In the genomic region with DNA sequence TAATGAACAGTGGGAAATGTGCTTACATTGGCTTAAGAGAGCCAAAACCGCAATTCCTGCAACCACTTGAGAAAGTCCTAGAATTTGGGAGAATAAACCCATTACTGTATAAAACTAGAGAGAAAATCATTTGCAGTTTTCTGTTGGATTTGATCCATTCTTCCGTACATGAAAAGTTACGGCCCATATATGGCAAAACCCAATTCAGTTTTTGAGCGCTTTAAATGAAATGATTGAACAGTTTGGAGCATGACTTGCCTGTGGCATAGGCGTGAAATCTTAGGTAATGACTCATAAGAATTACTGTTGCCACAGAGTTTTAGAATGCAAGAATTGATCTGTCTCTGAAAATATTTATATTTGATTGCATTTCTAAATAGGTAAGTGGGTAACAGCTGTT, we compare ENCODE assay signal across 15 cellular contexts. TPM values are rescaled to one million over a fixed set of nuclear protein-coding genes. Genes with fewer than 3 reads are reported as not detected.
DNase-seq lines count a peak whose midpoint lies in the region; ATAC-seq and TF ChIP-seq lines count a peak whose summit lies in the region.
"Had no signal": no experiment of that assay in that cellular context is flagged by ENCODE, and none has a peak within 500 bp of the region (broad histone marks: within the 10 kb centered on the region; RNA-seq: fewer than 3 reads in every experiment).

No MANE protein-coding gene starts in this region.

- peaks cover 20% of the 10 kb centered on the region for H3K36me3 Mint-ChIP-seq in activated T-helper 2 cell treated with anti-CD3 and anti-CD28 coated beads, Interferon-gamma antibody, Interleukin-2, Interleukin-4, amounts not matched to agents 10 μg/mL and 5 μg/mL and 100 μg/mL, durations not matched to agents 14 hours and 24 hours and 36 hours (ENCODE audit: low read depth)
- H3K36me3 Mint-ChIP-seq in stimulated activated effector memory CD8-positive, alpha-beta T cell treated with anti-CD3 and anti-CD28 coated beads, Interleukin-12 subunit alpha, Interleukin-12 subunit beta, amount 100 ng/mL, for 72 hours: no peaks in the 10 kb centered on the region
- peaks cover 2% of the 10 kb centered on the region for H3K36me3 Mint-ChIP-seq in activated T-helper 1 cell treated with anti-CD3 and anti-CD28 coated beads, Interleukin-12 subunit alpha, Interleukin-12 subunit beta, Interleukin-2, Interleukin-4 antibody, amounts not matched to agents 30 ng/mL and 10 ng/mL and 1 ng/mL, durations not matched to agents 14 hours and 24 hours and 36 hours (ENCODE audit: low read depth)

- no peak overlapping the region for H3K4me2 ChIP-seq in fibroblast of lung (ENCODE audit: extremely low read depth, insufficient read depth, low read length)

- intact Hi-C loops in activated T-helper 2 cell treated with anti-CD3 and anti-CD28 coated beads, Interferon-gamma antibody, Interleukin-2, Interleukin-4, amounts not matched to agents 10 μg/mL and 5 μg/mL and 100 μg/mL, durations not matched to agents 14 hours and 24 hours and 36 hours (cut with micrococcal nuclease): no loop called here
- intact Hi-C loops in activated T-helper 1 cell treated with anti-CD3 and anti-CD28 coated beads, Interleukin-12 subunit alpha, Interleukin-12 subunit beta, Interleukin-2, Interleukin-4 antibody, amounts not matched to agents 30 ng/mL and 10 ng/mL and 1 ng/mL, durations not matched to agents 14 hours and 24 hours and 36 hours (cut with micrococcal nuclease): no loop called here

- TF ChIP-seq CTCF in fibroblast of lung (conservative IDR thresholded peaks at IDR 0.05 in 1 of 2, IDR thresholded peaks at IDR 0.05 in 1 of 2; ENCODE audit: low read depth in 1 of 2, low read length in 2 of 2): no peak

- H3K36me3 ChIP-seq in fibroblast of lung (ENCODE audit: control insufficient read depth, insufficient read depth, low read length): no peaks in the 10 kb centered on the region
- H3K36me3 ChIP-seq: HAP-1, left ventricle myocardium inferior had no signal

- H3K27ac ChIP-seq in fibroblast of lung (ENCODE audit: insufficient read depth, low read length): no peak overlapping the region
- H3K27ac ChIP-seq: left ventricle myocardium inferior had no signal

- peaks cover 48% of the 10 kb centered on the region for H3K4me1 Mint-ChIP-seq in activated T-helper 2 cell treated with anti-CD3 and anti-CD28 coated beads, Interferon-gamma antibody, Interleukin-2, Interleukin-4, amounts not matched to agents 10 μg/mL and 5 μg/mL and 100 μg/mL, durations not matched to agents 14 hours and 24 hours and 36 hours (ENCODE audit: low read depth)
- H3K4me1 Mint-ChIP-seq in stimulated activated effector memory CD8-positive, alpha-beta T cell treated with anti-CD3 and anti-CD28 coated beads, Interleukin-12 subunit alpha, Interleukin-12 subunit beta, amount 100 ng/mL, for 72 hours: peaks cover 17% of the 10 kb centered on the region
- peaks cover 37% of the 10 kb centered on the region for H3K4me1 Mint-ChIP-seq in activated T-helper 1 cell treated with anti-CD3 and anti-CD28 coated beads, Interleukin-12 subunit alpha, Interleukin-12 subunit beta, Interleukin-2, Interleukin-4 antibody, amounts not matched to agents 30 ng/mL and 10 ng/mL and 1 ng/mL, durations not matched to agents 14 hours and 24 hours and 36 hours (ENCODE audit: low read depth)

- peak overlapping the region; percentile 13 for H3K27ac Mint-ChIP-seq in activated T-helper 2 cell treated with anti-CD3 and anti-CD28 coated beads, Interferon-gamma antibody, Interleukin-2, Interleukin-4, amounts not matched to agents 10 μg/mL and 5 μg/mL and 100 μg/mL, durations not matched to agents 14 hours and 24 hours and 36 hours
- H3K27ac Mint-ChIP-seq in stimulated activated effector memory CD8-positive, alpha-beta T cell treated with anti-CD3 and anti-CD28 coated beads, Interleukin-12 subunit alpha, Interleukin-12 subunit beta, amount 100 ng/mL, for 72 hours: peak overlapping the region; percentile 12
- H3K27ac Mint-ChIP-seq in activated T-helper 1 cell treated with anti-CD3 and anti-CD28 coated beads, Interleukin-12 subunit alpha, Interleukin-12 subunit beta, Interleukin-2, Interleukin-4 antibody, amounts not matched to agents 30 ng/mL and 10 ng/mL and 1 ng/mL, durations not matched to agents 14 hours and 24 hours and 36 hours: no peak overlapping the region
- H3K27ac Mint-ChIP-seq: progenitor cell of endocrine pancreas had no signal

- no peak for DNase-seq in activated CD4-positive, CD25-positive, alpha-beta regulatory T cell (lab: John Stamatoyannopoulos, UW)
- no peak for DNase-seq in activated T-helper 2 cell treated with anti-CD3 and anti-CD28 coated beads, Interferon-gamma antibody, Interleukin-2, Interleukin-4, amounts not matched to agents 10 μg/mL and 5 μg/mL and 100 μg/mL, durations not matched to agents 14 hours and 24 hours and 36 hours (ENCODE audit: low spot score)
- peak; percentile 53 to 88 for DNase-seq in fibroblast of lung (ENCODE audit: low read depth in 2 of 2)
- no peak for DNase-seq in stimulated activated effector memory CD8-positive, alpha-beta T cell treated with anti-CD3 and anti-CD28 coated beads, Interleukin-12 subunit alpha, Interleukin-12 subunit beta, amount 100 ng/mL, for 72 hours (ENCODE audit: low spot score in 2 of 2)
- no peak for DNase-seq in NCI-H510A (lab: John Stamatoyannopoulos, UW)
- no peak for DNase-seq in activated T-helper 1 cell treated with anti-CD3 and anti-CD28 coated beads, Interleukin-12 subunit alpha, Interleukin-12 subunit beta, Interleukin-2, Interleukin-4 antibody, amounts not matched to agents 30 ng/mL and 10 ng/mL and 1 ng/mL, durations not matched to agents 14 hours and 24 hours and 36 hours (ENCODE audit: low spot score)
- DNase-seq: 8988T; central memory CD4-positive, alpha-beta T cell; left ventricle myocardium inferior; NCI-H510A treated with DMSO at 0.1 percent for 48 hours; Right ventricle myocardium superior had no signal

- no peak overlapping the region for H3K4me3 ChIP-seq in fibroblast of lung (replicated peaks in 1 of 4; ENCODE audit: control extremely low read depth in 1 of 4, insufficient read depth in 1 of 4, low read depth in 3 of 4, low read length in 4 of 4)
- H3K4me3 ChIP-seq: HAP-1, left ventricle myocardium inferior had no signal

- H3K9me3 Mint-ChIP-seq in activated T-helper 2 cell treated with anti-CD3 and anti-CD28 coated beads, Interferon-gamma antibody, Interleukin-2, Interleukin-4, amounts not matched to agents 10 μg/mL and 5 μg/mL and 100 μg/mL, durations not matched to agents 14 hours and 24 hours and 36 hours: no peaks in the 10 kb centered on the region
- no peaks in the 10 kb centered on the region for H3K9me3 Mint-ChIP-seq in stimulated activated effector memory CD8-positive, alpha-beta T cell treated with anti-CD3 and anti-CD28 coated beads, Interleukin-12 subunit alpha, Interleukin-12 subunit beta, amount 100 ng/mL, for 72 hours
- H3K9me3 Mint-ChIP-seq in activated T-helper 1 cell treated with anti-CD3 and anti-CD28 coated beads, Interleukin-12 subunit alpha, Interleukin-12 subunit beta, Interleukin-2, Interleukin-4 antibody, amounts not matched to agents 30 ng/mL and 10 ng/mL and 1 ng/mL, durations not matched to agents 14 hours and 24 hours and 36 hours: no peaks in the 10 kb centered on the region

- H3K9me3 ChIP-seq in fibroblast of lung (ENCODE audit: control insufficient read depth, insufficient read depth, low read depth, low read length): no peaks in the 10 kb centered on the region
- H3K9me3 ChIP-seq: HAP-1, left ventricle myocardium inferior had no signal

- H3K79me2 ChIP-seq in fibroblast of lung (ENCODE audit: control insufficient read depth, insufficient read depth, low read length): no peaks in the 10 kb centered on the region

- H3K27me3 ChIP-seq in fibroblast of lung (ENCODE audit: control insufficient read depth, insufficient read depth, low read length): no peaks in the 10 kb centered on the region

- no peaks in the 10 kb centered on the region for H4K20me1 ChIP-seq in fibroblast of lung (ENCODE audit: control insufficient read depth, extremely low read depth, insufficient read depth, low read length)

- no peak overlapping the region for H3K4me3 Mint-ChIP-seq in activated T-helper 2 cell treated with anti-CD3 and anti-CD28 coated beads, Interferon-gamma antibody, Interleukin-2, Interleukin-4, amounts not matched to agents 10 μg/mL and 5 μg/mL and 100 μg/mL, durations not matched to agents 14 hours and 24 hours and 36 hours (ENCODE audit: low read depth)
- no peak overlapping the region for H3K4me3 Mint-ChIP-seq in stimulated activated effector memory CD8-positive, alpha-beta T cell treated with anti-CD3 and anti-CD28 coated beads, Interleukin-12 subunit alpha, Interleukin-12 subunit beta, amount 100 ng/mL, for 72 hours
- no peak overlapping the region for H3K4me3 Mint-ChIP-seq in activated T-helper 1 cell treated with anti-CD3 and anti-CD28 coated beads, Interleukin-12 subunit alpha, Interleukin-12 subunit beta, Interleukin-2, Interleukin-4 antibody, amounts not matched to agents 30 ng/mL and 10 ng/mL and 1 ng/mL, durations not matched to agents 14 hours and 24 hours and 36 hours

- ATAC-seq in activated CD4-positive, CD25-positive, alpha-beta regulatory T cell treated with anti-CD3 and anti-CD28 coated beads, Interleukin-2, amount 50 U/mL, for 24 hours: peak; percentile 54 to 59
- ATAC-seq in stimulated activated effector memory CD8-positive, alpha-beta T cell treated with anti-CD3 and anti-CD28 coated beads, Interleukin-12 subunit alpha, Interleukin-12 subunit beta, amount 100 ng/mL, for 72 hours: peak; percentile 73
- ATAC-seq in HG03139 (IDR thresholded peaks at IDR 0.05; ENCODE audit: unreplicated experiment): no peak

- no peaks in the 10 kb centered on the region for H3K27me3 Mint-ChIP-seq in activated T-helper 2 cell treated with anti-CD3 and anti-CD28 coated beads, Interferon-gamma antibody, Interleukin-2, Interleukin-4, amounts not matched to agents 10 μg/mL and 5 μg/mL and 100 μg/mL, durations not matched to agents 14 hours and 24 hours and 36 hours (ENCODE audit: low read depth)
- H3K27me3 Mint-ChIP-seq in activated T-helper 1 cell treated with anti-CD3 and anti-CD28 coated beads, Interleukin-12 subunit alpha, Interleukin-12 subunit beta, Interleukin-2, Interleukin-4 antibody, amounts not matched to agents 30 ng/mL and 10 ng/mL and 1 ng/mL, durations not matched to agents 14 hours and 24 hours and 36 hours (ENCODE audit: insufficient read depth): no peaks in the 10 kb centered on the region
- H3K27me3 Mint-ChIP-seq: progenitor cell of endocrine pancreas had no signal

- H2AFZ ChIP-seq in fibroblast of lung (ENCODE audit: low read length): no peak overlapping the region

- H3K9ac ChIP-seq in fibroblast of lung (ENCODE audit: insufficient read depth, low read length): no peak overlapping the region

- peaks cover 2% of the 10 kb centered on the region for H3K4me1 ChIP-seq in fibroblast of lung (ENCODE audit: control insufficient read depth, extremely low read depth, insufficient read depth, low read length)
- H3K4me1 ChIP-seq: HAP-1 had no signal

RNA-seq across cellular contexts. Expression of gene PHLPP1, which starts 52.0 kb away (rescaled TPM):
- 31.1 and 31.8 TPM in 2 replicates for total RNA-seq in activated T-helper 2 cell treated with anti-CD3 and anti-CD28 coated beads, Interferon-gamma antibody, Interleukin-2, Interleukin-4, amounts not matched to agents 10 μg/mL and 5 μg/mL and 100 μg/mL, durations not matched to agents 14 hours and 24 hours and 36 hours
- total RNA-seq in fibroblast of lung: 4.4 and 5.0 TPM in 2 replicates
- 3.6 and 6.9 TPM in 2 replicates for polyA plus RNA-seq in fibroblast of lung
- polyA plus RNA-seq in fibroblast of lung (2012): 3.4 and 5.2 TPM in 2 replicates
- polyA minus RNA-seq in fibroblast of lung (ENCODE audit: low replicate concordance): 11.2 and 13.2 TPM in 2 replicates
- 14.1 and 14.4 TPM in 2 replicates for total RNA-seq in activated T-helper 1 cell treated with anti-CD3 and anti-CD28 coated beads, Interleukin-12 subunit alpha, Interleukin-12 subunit beta, Interleukin-2, Interleukin-4 antibody, amounts not matched to agents 30 ng/mL and 10 ng/mL and 1 ng/mL, durations not matched to agents 14 hours and 24 hours and 36 hours

Comparison
In these comparisons a context has a peak if more than half of its experiments do, and no peak if none do; other contexts are left out.
1. DNase-seq: peak in fibroblast of lung (2 of 2); none in activated CD4-positive, CD25-positive, alpha-beta regulatory T cell (0 of 4), activated T-helper 2 cell treated with anti-CD3 and anti-CD28 coated beads, Interferon-gamma antibody, Interleukin-2, Interleukin-4, amounts not matched to agents 10 μg/mL and 5 μg/mL and 100 μg/mL, durations not matched to agents 14 hours and 24 hours and 36 hours (single experiment), stimulated activated effector memory CD8-positive, alpha-beta T cell treated with anti-CD3 and anti-CD28 coated beads, Interleukin-12 subunit alpha, Interleukin-12 subunit beta, amount 100 ng/mL, for 72 hours (0 of 2), NCI-H510A (single experiment) and activated T-helper 1 cell treated with anti-CD3 and anti-CD28 coated beads, Interleukin-12 subunit alpha, Interleukin-12 subunit beta, Interleukin-2, Interleukin-4 antibody, amounts not matched to agents 30 ng/mL and 10 ng/mL and 1 ng/mL, durations not matched to agents 14 hours and 24 hours and 36 hours (single experiment).